Comparison of ENCODE assay signal across 14 cellular contexts in genomic region chr11:65585396-65586246, GRCh38. TPM values are rescaled to one million over a fixed set of nuclear protein-coding genes. Genes with fewer than 3 reads are reported as not detected.
A peak's percentile ranks its signal among the peaks of the same experiment; 100 is the strongest.
DNase-seq lines count a peak whose midpoint lies in the region; ATAC-seq and TF ChIP-seq lines count a peak whose summit lies in the region.
"Had no signal": no experiment of that assay in that cellular context is flagged by ENCODE, and none has a peak within 500 bp of the region (broad histone marks: within the 10 kb centered on the region; RNA-seq: fewer than 3 reads in every experiment).

No MANE protein-coding gene starts in this region.

- H3K4me1 ChIP-seq in tibial artery, result peaks cover 0 to 40% (median 35%) of the 10 kb centered on the region in 4 donors
- peaks cover 2% of the 10 kb centered on the region; the same call in 1 of the 2 replicates for H3K4me1 ChIP-seq in SJCRH30
- H3K4me1 ChIP-seq: breast epithelium, prostate gland had no signal

- H3K4me3 ChIP-seq in WERI-Rb-1 (ENCODE audit: low read depth, low read length) (no peak overlapping the region), tibial artery (no peak overlapping the region), SJCRH30 (no peak overlapping the region)
- H3K4me3 ChIP-seq: breast epithelium, MG63, prostate gland had no signal

- no peak overlapping the region for H3K4me3 Mint-ChIP-seq in immature natural killer cell

- no peaks in the 10 kb centered on the region for H3K9me3 ChIP-seq in WERI-Rb-1 (ENCODE audit: severe bottlenecking)
- no peaks in the 10 kb centered on the region for H3K9me3 ChIP-seq in tibial artery
- H3K9me3 ChIP-seq in SJCRH30 (replicated peaks), result no peaks in the 10 kb centered on the region
- H3K9me3 ChIP-seq: breast epithelium, MG63, prostate gland had no signal

- no peak for TF ChIP-seq CTCF in WERI-Rb-1 (IDR thresholded peaks at IDR 0.05; ENCODE audit: low read depth, low read length)
- TF ChIP-seq CTCF in tibial artery (IDR thresholded peaks at IDR 0.05), result no peak
- no peak for TF ChIP-seq CTCF in GM20000 (IDR thresholded peaks at IDR 0.05; ENCODE audit: extremely low read depth, missing control alignments)

- H3K9me3 Mint-ChIP-seq in immature natural killer cell, result no peaks in the 10 kb centered on the region

- H3K4me1 Mint-ChIP-seq in immature natural killer cell, result peaks cover 17 to 27% of the 10 kb centered on the region in 2 donors

- H3K27ac Mint-ChIP-seq in immature natural killer cell, result peak overlapping the region in 5 of 6 donors; percentile 21 to 81 (median 44)

- peak; percentile 48 for DNase-seq in left ventricle myocardium superior
- no peak for DNase-seq in Right ventricle myocardium superior
- DNase-seq in WERI-Rb-1, result no peak
- no peak for DNase-seq in immature natural killer cell
- DNase-seq in tibial artery, result no peak
- DNase-seq in GM20000 (ENCODE audit: low spot score), result no peak
- no peak for DNase-seq in SJCRH30
- DNase-seq: MG63; NCI-H226; stimulated activated CD4-positive, alpha-beta T cell treated with anti-CD3 and anti-CD28 coated beads, Interleukin-4, amount 100 ng/mL, for 4 hours had no signal

- H3K27ac ChIP-seq in WERI-Rb-1 (peak overlapping the region; percentile 30; the same call in 1 of the 2 replicates), tibial artery (peak overlapping the region; percentile 68 to 74), SJCRH30 (no peak overlapping the region)
- H3K27ac ChIP-seq: C4-2B, prostate gland had no signal

- H3K27me3 Mint-ChIP-seq in immature natural killer cell (ENCODE audit: low read depth in 3 of 3), result peaks cover 2% of the 10 kb centered on the region in 3 donors

- intact Hi-C loops in left ventricle myocardium superior (cut with micrococcal nuclease) (no loop called here), Right ventricle myocardium superior (cut with DNase I) (no loop called here), tibial artery (cut with DNase I; ENCODE audit: low total_unique reads) (loop anchor here (5.0 kb wide), 1 partner anchor 43 kb away; no protein-coding TSS in a partner anchor)

- H3K27me3 ChIP-seq in WERI-Rb-1 (ENCODE audit: insufficient read depth, low read depth, severe bottlenecking) (no peaks in the 10 kb centered on the region), tibial artery (no peaks in the 10 kb centered on the region), SJCRH30 (no peaks in the 10 kb centered on the region)
- H3K27me3 ChIP-seq: breast epithelium, MG63 had no signal

- H3K36me3 Mint-ChIP-seq in immature natural killer cell, result peaks cover 0 to 12% (median 7%) of the 10 kb centered on the region in 3 donors

- H3K36me3 ChIP-seq in WERI-Rb-1 (peaks cover 6% of the 10 kb centered on the region), tibial artery (peaks cover 55 to 78% (median 65%) of the 10 kb centered on the region in 3 donors), SJCRH30 (no peaks in the 10 kb centered on the region)
- H3K36me3 ChIP-seq: breast epithelium had no signal

- ATAC-seq in left ventricle myocardium superior (no peak), Right ventricle myocardium superior (ENCODE audit: poor library complexity) (no peak), GM19351 (IDR thresholded peaks at IDR 0.05; ENCODE audit: unreplicated experiment) (no peak)

RNA-seq across cellular contexts. Expression of gene EHBP1L1, which starts 9.8 kb away (rescaled TPM):
- 57.3 TPM for total RNA-seq in left ventricle myocardium superior
- 44.9 TPM for total RNA-seq in Right ventricle myocardium superior
- 10 to 100 TPM; 14.8 to 19.3 (median 17.7) TPM for polyA plus RNA-seq in immature natural killer cell
- total RNA-seq in SJCRH30 (2014; rRNA removed; shearing (Covaris generic)), result 16.8 and 18.5 TPM in 2 replicates

RNA-seq across cellular contexts. Expression of gene KCNK7, which starts 10.0 kb away (rescaled TPM):
- total RNA-seq in left ventricle myocardium superior (0.94 TPM), Right ventricle myocardium superior (0.81 TPM)
- not detected for polyA plus RNA-seq in immature natural killer cell
- total RNA-seq in SJCRH30 (2014; rRNA removed; shearing (Covaris generic)), result 0.28 TPM in 1 of 2 replicates, not detected in the other

RNA-seq across cellular contexts. Expression of gene FAM89B, which starts 13.3 kb away (rescaled TPM):
- total RNA-seq in left ventricle myocardium superior, result 39.3 TPM
- 36.1 TPM for total RNA-seq in Right ventricle myocardium superior
- polyA plus RNA-seq in immature natural killer cell, result 100 to 1,000 TPM in 2 of 3 donors, 10 to 100 TPM in 1; 98.6 to 173 (median 158) TPM
- 18.3 and 21.5 TPM in 2 replicates for total RNA-seq in SJCRH30 (2014; rRNA removed; shearing (Covaris generic))

RNA-seq across cellular contexts. Expression of gene ZNRD2, which starts 15.3 kb away (rescaled TPM):
- total RNA-seq in left ventricle myocardium superior (25.0 TPM), Right ventricle myocardium superior (23.2 TPM)
- polyA plus RNA-seq in immature natural killer cell, result 100 to 1,000 TPM in 2 of 3 donors, 10 to 100 TPM in 1; 100.0 to 138 (median 117) TPM
- 30.6 and 32.6 TPM in 2 replicates for total RNA-seq in SJCRH30 (2014; rRNA removed; shearing (Covaris generic))

RNA-seq across cellular contexts. Expression of gene LTBP3, which starts 27.5 kb away (rescaled TPM):
- total RNA-seq in left ventricle myocardium superior (77.5 TPM), Right ventricle myocardium superior (73.4 TPM)
- 10 to 100 TPM in 2 of 3 donors, 1 to 10 TPM in 1; 3.3 to 21.0 (median 14.5) TPM for polyA plus RNA-seq in immature natural killer cell
- total RNA-seq in SJCRH30 (2014; rRNA removed; shearing (Covaris generic)), result 13.2 and 17.2 TPM in 2 replicates
